Comparison of ENCODE assay signal across 1 cellular context in genomic region chr13:106755542-106755941, GRCh38.
TF ChIP-seq lines count a peak whose summit lies in the region.

No MANE protein-coding gene starts in this region.

TF ChIP-seq in GM23338, 12 proteins besides CTCF, POLR2A, EP300 and RAD21 (continued from another document):
- TF ChIP-seq, protein P1, sequence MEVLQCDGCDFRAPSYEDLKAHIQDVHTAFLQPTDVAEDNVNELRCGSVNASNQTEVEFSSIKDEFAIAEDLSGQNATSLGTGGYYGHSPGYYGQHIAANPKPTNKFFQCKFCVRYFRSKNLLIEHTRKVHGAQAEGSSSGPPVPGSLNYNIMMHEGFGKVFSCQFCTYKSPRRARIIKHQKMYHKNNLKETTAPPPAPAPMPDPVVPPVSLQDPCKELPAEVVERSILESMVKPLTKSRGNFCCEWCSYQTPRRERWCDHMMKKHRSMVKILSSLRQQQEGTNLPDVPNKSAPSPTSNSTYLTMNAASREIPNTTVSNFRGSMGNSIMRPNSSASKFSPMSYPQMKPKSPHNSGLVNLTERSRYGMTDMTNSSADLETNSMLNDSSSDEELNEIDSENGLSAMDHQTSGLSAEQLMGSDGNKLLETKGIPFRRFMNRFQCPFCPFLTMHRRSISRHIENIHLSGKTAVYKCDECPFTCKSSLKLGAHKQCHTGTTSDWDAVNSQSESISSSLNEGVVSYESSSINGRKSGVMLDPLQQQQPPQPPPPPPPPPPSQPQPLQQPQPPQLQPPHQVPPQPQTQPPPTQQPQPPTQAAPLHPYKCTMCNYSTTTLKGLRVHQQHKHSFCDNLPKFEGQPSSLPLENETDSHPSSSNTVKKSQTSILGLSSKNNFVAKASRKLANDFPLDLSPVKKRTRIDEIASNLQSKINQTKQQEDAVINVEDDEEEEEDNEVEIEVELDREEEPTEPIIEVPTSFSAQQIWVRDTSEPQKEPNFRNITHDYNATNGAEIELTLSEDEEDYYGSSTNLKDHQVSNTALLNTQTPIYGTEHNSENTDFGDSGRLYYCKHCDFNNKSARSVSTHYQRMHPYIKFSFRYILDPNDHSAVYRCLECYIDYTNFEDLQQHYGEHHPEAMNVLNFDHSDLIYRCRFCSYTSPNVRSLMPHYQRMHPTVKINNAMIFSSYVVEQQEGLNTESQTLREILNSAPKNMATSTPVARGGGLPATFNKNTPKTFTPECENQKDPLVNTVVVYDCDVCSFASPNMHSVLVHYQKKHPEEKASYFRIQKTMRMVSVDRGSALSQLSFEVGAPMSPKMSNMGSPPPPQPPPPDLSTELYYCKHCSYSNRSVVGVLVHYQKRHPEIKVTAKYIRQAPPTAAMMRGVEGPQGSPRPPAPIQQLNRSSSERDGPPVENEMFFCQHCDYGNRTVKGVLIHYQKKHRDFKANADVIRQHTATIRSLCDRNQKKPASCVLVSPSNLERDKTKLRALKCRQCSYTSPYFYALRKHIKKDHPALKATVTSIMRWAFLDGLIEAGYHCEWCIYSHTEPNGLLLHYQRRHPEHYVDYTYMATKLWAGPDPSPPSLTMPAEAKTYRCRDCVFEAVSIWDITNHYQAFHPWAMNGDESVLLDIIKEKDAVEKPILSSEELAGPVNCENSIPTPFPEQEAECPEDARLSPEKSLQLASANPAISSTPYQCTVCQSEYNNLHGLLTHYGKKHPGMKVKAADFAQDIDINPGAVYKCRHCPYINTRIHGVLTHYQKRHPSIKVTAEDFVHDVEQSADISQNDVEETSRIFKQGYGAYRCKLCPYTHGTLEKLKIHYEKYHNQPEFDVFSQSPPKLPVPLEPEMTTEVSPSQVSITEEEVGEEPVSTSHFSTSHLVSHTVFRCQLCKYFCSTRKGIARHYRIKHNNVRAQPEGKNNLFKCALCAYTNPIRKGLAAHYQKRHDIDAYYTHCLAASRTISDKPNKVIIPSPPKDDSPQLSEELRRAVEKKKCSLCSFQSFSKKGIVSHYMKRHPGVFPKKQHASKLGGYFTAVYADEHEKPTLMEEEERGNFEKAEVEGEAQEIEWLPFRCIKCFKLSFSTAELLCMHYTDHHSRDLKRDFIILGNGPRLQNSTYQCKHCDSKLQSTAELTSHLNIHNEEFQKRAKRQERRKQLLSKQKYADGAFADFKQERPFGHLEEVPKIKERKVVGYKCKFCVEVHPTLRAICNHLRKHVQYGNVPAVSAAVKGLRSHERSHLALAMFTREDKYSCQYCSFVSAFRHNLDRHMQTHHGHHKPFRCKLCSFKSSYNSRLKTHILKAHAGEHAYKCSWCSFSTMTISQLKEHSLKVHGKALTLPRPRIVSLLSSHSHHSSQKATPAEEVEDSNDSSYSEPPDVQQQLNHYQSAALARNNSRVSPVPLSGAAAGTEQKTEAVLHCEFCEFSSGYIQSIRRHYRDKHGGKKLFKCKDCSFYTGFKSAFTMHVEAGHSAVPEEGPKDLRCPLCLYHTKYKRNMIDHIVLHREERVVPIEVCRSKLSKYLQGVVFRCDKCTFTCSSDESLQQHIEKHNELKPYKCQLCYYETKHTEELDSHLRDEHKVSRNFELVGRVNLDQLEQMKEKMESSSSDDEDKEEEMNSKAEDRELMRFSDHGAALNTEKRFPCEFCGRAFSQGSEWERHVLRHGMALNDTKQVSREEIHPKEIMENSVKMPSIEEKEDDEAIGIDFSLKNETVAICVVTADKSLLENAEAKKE (CRISPR knock-in tag; IDR thresholded peaks at IDR 0.05), result no peak
- TF ChIP-seq JUNB (IDR thresholded peaks at IDR 0.05; ENCODE audit: unreplicated experiment) (no peak), ZNF331 (CRISPR knock-in tag; IDR thresholded peaks at IDR 0.05; ENCODE audit: low read depth) (no peak)
